2 cellular contexts compared by ENCODE assay signal in genomic region chr20:51654495-51654894, GRCh38.
TF ChIP-seq lines count a peak whose summit lies in the region.

No MANE protein-coding gene starts in this region.

TF ChIP-seq in HepG2, 621 proteins besides CTCF, POLR2A, EP300 and RAD21:
- peak; percentile 95; the same call in 1 of the 2 replicates for TF ChIP-seq ZNF121 (CRISPR knock-in tag; IDR thresholded peaks at IDR 0.05)
- no peak for TF ChIP-seq ZNF407 (CRISPR knock-in tag; IDR thresholded peaks at IDR 0.05; ENCODE audit: not compliant biosample characterization)
- TF ChIP-seq ZBTB39 (CRISPR knock-in tag; IDR thresholded peaks at IDR 0.05), result no peak
- no peak for TF ChIP-seq HCFC1 (IDR thresholded peaks at IDR 0.05; ENCODE audit: low read depth, low read length)
- TF ChIP-seq ZNF232 (CRISPR knock-in tag; IDR thresholded peaks at IDR 0.05; ENCODE audit: borderline replicate concordance), result no peak
- TF ChIP-seq ZNF710 (CRISPR knock-in tag; IDR thresholded peaks at IDR 0.05; ENCODE audit: borderline replicate concordance), result no peak
- no peak for TF ChIP-seq AGO1 (IDR thresholded peaks at IDR 0.05; ENCODE audit: low read depth, low read length, poor library complexity, severe bottlenecking)

TF ChIP-seq in WTC11, 78 proteins besides CTCF, POLR2A, EP300 and RAD21:
- TF ChIP-seq ZNF121 (CRISPR knock-in tag; IDR thresholded peaks at IDR 0.05) (peak; percentile 89), ZNF532 (CRISPR knock-in tag; IDR thresholded peaks at IDR 0.05; ENCODE audit: borderline replicate concordance) (no peak)
